7 cellular contexts compared by ENCODE assay signal in genomic region chr12:6475233-6475975, GRCh38. TPM values are rescaled to one million over a fixed set of nuclear protein-coding genes. Genes with fewer than 3 reads are reported as not detected.
"Had no signal": no experiment of that assay in that cellular context is flagged by ENCODE, and none has a peak within 500 bp of the region (broad histone marks: within the 10 kb centered on the region; RNA-seq: fewer than 3 reads in every experiment).

No MANE protein-coding gene starts in this region.

RNA-seq across cellular contexts. Expression of gene CD27, which starts 30.6 kb away (rescaled TPM):
- total RNA-seq: ascending aorta, body of pancreas, bronchial epithelial cell, cardiac muscle cell, cardiac septum, cerebellum, chondrocyte had no signal
